ENCODE assay signal across 7 cellular contexts in genomic region chr5:157431544-157432200, GRCh38. TPM values are rescaled to one million over a fixed set of nuclear protein-coding genes. Genes with fewer than 3 reads are reported as not detected.
A peak's percentile ranks its signal among the peaks of the same experiment; 100 is the strongest.
DNase-seq lines count a peak whose midpoint lies in the region; ATAC-seq, FAIRE-seq and TF ChIP-seq lines count a peak whose summit lies in the region.

No MANE protein-coding gene starts in this region.

- peak; percentile 54 for FAIRE-seq in endometrium (lab: Jason Lieb, UNC)

- no peak overlapping the region; the same call in 1 of the 2 replicates for H2AFZ ChIP-seq in Karpas-422 (ENCODE audit: low read length)

- H3K9ac ChIP-seq in Karpas-422 (ENCODE audit: low read length), result no peak overlapping the region

- no peak overlapping the region for H3K4me2 ChIP-seq in Karpas-422 (ENCODE audit: low read depth, low read length, poor library complexity, severe bottlenecking)

- no peaks in the 10 kb centered on the region for H3K79me2 ChIP-seq in Karpas-422 (ENCODE audit: low read length)

- no peaks in the 10 kb centered on the region for H4K20me1 ChIP-seq in Karpas-422 (ENCODE audit: insufficient read depth, low read depth, low read length)

- TF ChIP-seq CTCF in GM20000 (IDR thresholded peaks at IDR 0.05; ENCODE audit: extremely low read depth, missing control alignments), result peak; percentile 39
- TF ChIP-seq CTCF in mucosa of descending colon (IDR thresholded peaks at IDR 0.05), result no peak

- H3K9me3 ChIP-seq in Karpas-422 (ENCODE audit: low read length), result no peaks in the 10 kb centered on the region
- H3K9me3 ChIP-seq in mucosa of descending colon, result peaks cover 3% of the 10 kb centered on the region

- H3K27ac ChIP-seq in Karpas-422 (ENCODE audit: low read length), result no peak overlapping the region

- peak; percentile 95 for ATAC-seq in SK-N-SH treated with all-trans-retinoic acid at 6 μM for 48 hours
- ATAC-seq in mucosa of descending colon, result peak; percentile 88

- intact Hi-C loops in mucosa of descending colon (cut with DNase I, micrococcal nuclease), result loop anchor here in 1 of 2 donors (5.0 to 10.0 kb wide), 2 partner anchors 41 to 283 kb away; no protein-coding TSS in a partner anchor

- no peaks in the 10 kb centered on the region for H3K4me1 ChIP-seq in Karpas-422 (ENCODE audit: low read length)
- no peaks in the 10 kb centered on the region for H3K4me1 ChIP-seq in mucosa of descending colon (ENCODE audit: low read depth)

- no peaks in the 10 kb centered on the region for H3K9me2 ChIP-seq in Karpas-422 (replicated peaks; ENCODE audit: insufficient read depth, low read length)

- H3K4me3 ChIP-seq in Karpas-422 (ENCODE audit: low read length) (no peak overlapping the region), mucosa of descending colon (no peak overlapping the region)

- H3K27me3 ChIP-seq in Karpas-422 (ENCODE audit: low read length), result no peaks in the 10 kb centered on the region

- DNase-seq in Daoy (ENCODE audit: low read depth), result peak; percentile 48
- DNase-seq in GM20000 (ENCODE audit: low spot score), result peak; percentile 69
- peak; percentile 80 for DNase-seq in Karpas-422
- DNase-seq in mucosa of descending colon, result peak in 1 of 3 donors; percentile 69
- no peak for DNase-seq in stimulated activated CD8-positive, alpha-beta memory T cell treated with anti-CD3 and anti-CD28 coated beads, Interleukin-4, amount 100 ng/mL, for 48 hours

- H3K36me3 ChIP-seq in Karpas-422 (ENCODE audit: insufficient read depth, low read length), result no peaks in the 10 kb centered on the region
- H3K36me3 ChIP-seq in mucosa of descending colon (ENCODE audit: low read depth), result no peaks in the 10 kb centered on the region

TF ChIP-seq in SK-N-SH treated with all-trans-retinoic acid at 6 μM for 48 hours, 23 proteins besides CTCF, POLR2A, EP300 and RAD21:
- TF ChIP-seq CREB5 (CRISPR knock-in tag; IDR thresholded peaks at IDR 0.05; ENCODE audit: low read depth) (no peak), CSDC2 (CRISPR knock-in tag; IDR thresholded peaks at IDR 0.05) (no peak), OSR1 (CRISPR knock-in tag; IDR thresholded peaks at IDR 0.05) (no peak), ZFP3 (CRISPR knock-in tag; IDR thresholded peaks at IDR 0.05) (no peak), ZNF8 (CRISPR knock-in tag; IDR thresholded peaks at IDR 0.05) (no peak), PATZ1 (CRISPR knock-in tag; IDR thresholded peaks at IDR 0.05; ENCODE audit: borderline replicate concordance) (no peak), POU6F1 (CRISPR knock-in tag; IDR thresholded peaks at IDR 0.05; ENCODE audit: borderline replicate concordance, low read depth) (no peak)

RNA-seq across cellular contexts. Expression of gene NIPAL4, which starts 28.3 kb away (rescaled TPM):
- 0.51 and 1.5 TPM in 2 replicates for total RNA-seq in Daoy (2014; rRNA removed; shearing (Covaris generic))
- not detected in 2 replicates for total RNA-seq in Karpas-422 (2014; rRNA removed; shearing (Covaris generic); ENCODE audit: low replicate concordance)
- total RNA-seq in mucosa of descending colon, result 1 to 10 TPM in 1 of 3 donors, under 1 TPM in 1, not detected in 1; 0.70 to 3.2 TPM
